Comparison of ENCODE assay signal across 9 cellular contexts in genomic region chr12:93847517-93848452, GRCh38.
DNase-seq lines count a peak whose midpoint lies in the region; ATAC-seq, FAIRE-seq and TF ChIP-seq lines count a peak whose summit lies in the region.
"Had no signal": no experiment of that assay in that cellular context is flagged by ENCODE, and none has a peak within 500 bp of the region (broad histone marks: within the 10 kb centered on the region; RNA-seq: fewer than 3 reads in every experiment).

No MANE protein-coding gene starts in this region.

- no peak for FAIRE-seq in small intestine (lab: Jason Lieb, UNC)

- TF ChIP-seq POLR2A in Peyer's patch (IDR thresholded peaks at IDR 0.05): no peak

- H3K9me3 ChIP-seq in Peyer's patch: no peaks in the 10 kb centered on the region
- no peaks in the 10 kb centered on the region for H3K9me3 ChIP-seq in small intestine (ENCODE audit: control insufficient read depth, low read depth)

- H3K36me3 ChIP-seq in Peyer's patch: no peaks in the 10 kb centered on the region
- no peaks in the 10 kb centered on the region for H3K36me3 ChIP-seq in small intestine (ENCODE audit: control insufficient read depth in 2 of 2, insufficient read depth in 2 of 2, low read length in 2 of 2)

- H3K27me3 ChIP-seq in Peyer's patch: no peaks in the 10 kb centered on the region
- no peaks in the 10 kb centered on the region for H3K27me3 ChIP-seq in small intestine (ENCODE audit: control insufficient read depth in 2 of 2, insufficient read depth in 2 of 2, low read length in 2 of 2)

- H3K4me3 ChIP-seq in Peyer's patch (no peak overlapping the region), small intestine (ENCODE audit: low read depth in 1 of 2, low read length in 2 of 2) (no peak overlapping the region)

- H3K4me1 ChIP-seq in Peyer's patch (peaks cover 0 to 15% (median 0%) of the 10 kb centered on the region in 4 donors), small intestine (ENCODE audit: control insufficient read depth in 2 of 2, insufficient read depth in 1 of 2, low read depth in 1 of 2, low read length in 1 of 2) (peaks cover 4 to 10% of the 10 kb centered on the region in 2 donors)

- peak; percentile 48 to 71 for ATAC-seq in activated CD4-positive, CD25-positive, alpha-beta regulatory T cell treated with anti-CD3 and anti-CD28 coated beads, Interleukin-2, amount 50 U/mL, for 24 hours
- ATAC-seq in HG02970 (IDR thresholded peaks at IDR 0.05; ENCODE audit: low FRiP score, unreplicated experiment): peak; percentile 87

- H3K27ac ChIP-seq in Peyer's patch (peak overlapping the region; percentile 10 to 77 (median 52)), small intestine (ENCODE audit: low read depth in 1 of 2, low read length in 1 of 2) (peak overlapping the region; percentile 74)
- H3K27ac ChIP-seq: 22Rv1 had no signal

- no peak for DNase-seq in activated CD4-positive, CD25-positive, alpha-beta regulatory T cell (lab: John Stamatoyannopoulos, UW)
- no peak for DNase-seq in Peyer's patch
- no peak for DNase-seq in small intestine
- DNase-seq in T-helper 9 cell: no peak
- DNase-seq in Ammon's horn (ENCODE audit: low spot score): no peak
- no peak for DNase-seq in medulla oblongata (ENCODE audit: extremely low spot score)

- TF ChIP-seq CTCF in Peyer's patch (IDR thresholded peaks at IDR 0.05): no peak

- WGBS in small intestine, 3 donors: 89 to 96% (median 90%) methylated on average over 7 of the region's 7 CpGs
